Comparison of ENCODE assay signal across 1 cellular context in genomic region chr11:67649634-67650540, GRCh38.
TF ChIP-seq lines count a peak whose summit lies in the region.

No MANE protein-coding gene starts in this region.

TF ChIP-seq in H1, 55 proteins besides CTCF, POLR2A, EP300 and RAD21:
- TF ChIP-seq BCL11A (IDR thresholded peaks at IDR 0.05; ENCODE audit: low read depth in 2 of 2, low read length in 2 of 2) (no peak), KDM5A (IDR thresholded peaks at IDR 0.05; ENCODE audit: low read length) (no peak), CHD1 (IDR thresholded peaks at IDR 0.05; ENCODE audit: low read depth, low read length) (no peak), CEBPB (IDR thresholded peaks at IDR 0.05; ENCODE audit: low read depth, low read length) (no peak), PHF8 (conservative IDR thresholded peaks at IDR 0.05; ENCODE audit: low read depth, low read length) (no peak), SIX5 (IDR thresholded peaks at IDR 0.05; ENCODE audit: low read depth, low read length) (no peak), YY1 (IDR thresholded peaks at IDR 0.05; ENCODE audit: low read depth, low read length) (no peak), GABPA (IDR thresholded peaks at IDR 0.05; ENCODE audit: borderline replicate concordance, insufficient read depth, low read length) (no peak), SRF (IDR thresholded peaks at IDR 0.05; ENCODE audit: low read depth, low read length) (no peak), BRCA1 (IDR thresholded peaks at IDR 0.05; ENCODE audit: low read depth, low read length) (no peak), RNF2 (IDR thresholded peaks at IDR 0.05; ENCODE audit: borderline replicate concordance, low read depth, low read length, missing control alignments, poor library complexity, severe bottlenecking) (no peak), TCF12 (IDR thresholded peaks at IDR 0.05; ENCODE audit: low read depth, low read length) (no peak), MAX (IDR thresholded peaks at IDR 0.05) (no peak), CBX5 (IDR thresholded peaks at IDR 0.05; ENCODE audit: low read depth, low read length) (no peak), SIRT6 (IDR thresholded peaks at IDR 0.05; ENCODE audit: low read length) (no peak), BACH1 (IDR thresholded peaks at IDR 0.05; ENCODE audit: low read length) (no peak), SIN3A (conservative IDR thresholded peaks at IDR 0.05 in 1 of 2, IDR thresholded peaks at IDR 0.05 in 1 of 2; ENCODE audit: low read depth in 1 of 2, low read length in 2 of 2) (no peak)
